In the genomic region with DNA sequence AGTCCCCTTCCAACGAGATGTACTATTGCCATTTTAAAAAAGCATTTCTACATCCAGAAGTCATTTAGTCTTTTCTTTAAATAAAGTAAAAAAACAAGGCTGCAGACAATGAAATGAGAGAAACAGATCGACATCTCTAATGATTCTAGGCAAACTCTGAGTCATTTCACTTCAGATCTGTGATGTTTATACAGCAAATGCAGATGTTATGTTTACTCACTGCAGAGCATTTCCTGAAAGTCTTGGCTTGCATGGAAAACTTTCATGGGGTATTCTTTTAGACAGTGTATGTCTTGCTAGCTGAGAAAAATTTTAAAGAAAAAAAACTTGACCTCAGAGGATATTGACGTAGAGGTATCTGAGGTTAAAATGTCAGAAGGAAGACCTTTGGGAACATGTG, we compare ENCODE assay signal across 18 cellular contexts.
DNase-seq lines count a peak whose midpoint lies in the region; TF ChIP-seq lines count a peak whose summit lies in the region.
"Had no signal": no experiment of that assay in that cellular context is flagged by ENCODE, and none has a peak within 500 bp of the region (broad histone marks: within the 10 kb centered on the region; RNA-seq: fewer than 3 reads in every experiment).

No MANE protein-coding gene starts in this region.

- peak; percentile 77 for DNase-seq in DMS53 (lab: John Stamatoyannopoulos, UW)
- DNase-seq in EH (ENCODE audit: low read depth), result peak; percentile 18
- DNase-seq in M059J (ENCODE audit: low read depth), result peak; percentile 58
- DNase-seq in fibroblast of villous mesenchyme (ENCODE audit: low read depth), result peak; percentile 27
- DNase-seq in activated T-cell treated with anti-CD3 and anti-CD28 coated beads for 4 hours, result no peak
- no peak for DNase-seq in epidermal melanocyte (ENCODE audit: insufficient read length, low spot score)
- no peak for DNase-seq in NCI-H2029 (lab: John Stamatoyannopoulos, UW)
- DNase-seq: 8988T; C1 segment of cervical spinal cord; Calu3; CD4-positive, alpha-beta memory T cell; COR-L47; DMS79; GF-D8; HFFc6 had no signal

- no peak overlapping the region for H3K4me3 ChIP-seq in fibroblast of villous mesenchyme (ENCODE audit: low read depth, low read length)
- H3K4me3 ChIP-seq: A549, GM23338, HAP-1 had no signal

- TF ChIP-seq CTCF in fibroblast of villous mesenchyme (IDR thresholded peaks at IDR 0.05; ENCODE audit: insufficient read depth, low read depth, low read length), result no peak

Comparison
In these comparisons a context has a peak if more than half of its experiments do, and no peak if none do; other contexts are left out.
1. DNase-seq: peak in DMS53 (single experiment), EH (single experiment), M059J (single experiment) and fibroblast of villous mesenchyme (single experiment); none in activated T-cell treated with anti-CD3 and anti-CD28 coated beads for 4 hours (single experiment), epidermal melanocyte (single experiment) and NCI-H2029 (single experiment).